In the genomic region with DNA sequence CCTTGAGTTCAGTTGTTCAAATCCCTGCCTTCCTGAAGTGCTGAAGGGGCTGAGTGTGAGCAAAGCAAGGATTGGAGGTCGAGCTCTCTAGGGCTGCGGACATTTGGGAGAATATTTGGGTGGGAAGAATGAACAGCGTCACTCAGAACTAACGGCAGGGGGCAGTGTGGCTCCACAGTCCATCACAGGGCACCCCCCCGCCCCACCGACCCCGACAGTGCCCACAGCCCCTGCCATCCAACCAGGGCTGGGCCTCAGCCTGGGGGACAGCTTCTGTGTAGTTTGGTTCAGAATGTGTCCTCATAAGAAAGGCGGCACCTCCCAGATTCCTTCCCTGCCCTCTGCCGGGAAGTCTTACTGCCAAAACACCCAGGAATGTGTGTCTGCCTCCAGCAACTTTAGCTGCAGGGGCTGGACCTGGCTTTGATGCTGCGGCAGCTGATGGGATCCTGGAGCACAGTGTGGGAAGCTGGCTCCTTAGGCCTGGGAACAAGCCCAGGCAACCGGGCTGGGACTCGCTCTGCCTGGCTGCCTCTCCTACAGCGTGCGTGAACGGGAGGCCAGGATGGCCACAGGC, we compare ENCODE assay signal across 8 cellular contexts.
A peak's percentile ranks its signal among the peaks of the same experiment; 100 is the strongest.
DNase-seq lines count a peak whose midpoint lies in the region; ATAC-seq and TF ChIP-seq lines count a peak whose summit lies in the region.

No MANE protein-coding gene starts in this region.

- H3K27ac ChIP-seq in GM23338 (ENCODE audit: low read depth): peak overlapping the region; percentile 55; the same call in 1 of the 2 replicates
- no peak overlapping the region for H3K27ac ChIP-seq in colonic mucosa

- no peaks in the 10 kb centered on the region for H3K9me2 ChIP-seq in GM23338 (ENCODE audit: insufficient read depth)

- H3K9me3 Mint-ChIP-seq in GM23338: no peaks in the 10 kb centered on the region

- H3K36me3 Mint-ChIP-seq in GM23338 (ENCODE audit: low read depth): no peaks in the 10 kb centered on the region

- TF ChIP-seq CTCF in BE2C (IDR thresholded peaks at IDR 0.05; ENCODE audit: low read depth, low read length) (peak; percentile 56), GM23338 (conservative IDR thresholded peaks at IDR 0.05; ENCODE audit: low read depth in 2 of 2) (peak; percentile 66 to 82), colonic mucosa (IDR thresholded peaks at IDR 0.05) (peak; percentile 66)

- no peaks in the 10 kb centered on the region for H3K4me1 ChIP-seq in BE2C
- peaks cover 12% of the 10 kb centered on the region for H3K4me1 ChIP-seq in GM23338 (ENCODE audit: insufficient read depth)
- peaks cover 12% of the 10 kb centered on the region for H3K4me1 ChIP-seq in colonic mucosa

- H3K4me3 ChIP-seq in BE2C (ENCODE audit: low read depth, low read length) (no peak overlapping the region), GM23338 (peak overlapping the region; percentile 31; the same call in 1 of the 2 replicates), colonic mucosa (no peak overlapping the region)

- H3F3A ChIP-seq in GM23338 (replicated peaks; ENCODE audit: low read depth): no peaks in the 10 kb centered on the region

- H3K9me3 ChIP-seq in BE2C (no peaks in the 10 kb centered on the region), colonic mucosa (no peaks in the 10 kb centered on the region)

- H3K9ac ChIP-seq in colonic mucosa (ENCODE audit: low read depth in 2 of 2, low read length in 2 of 2): peak overlapping the region in 1 of 2 donors; percentile 19

- intact Hi-C loops in colonic mucosa (cut with DNase I): loop anchor here (2.0 to 5.0 kb wide), 2 partner anchors 166 to 205 kb away; no protein-coding TSS in a partner anchor

- H4K20me1 ChIP-seq in GM23338 (replicated peaks; ENCODE audit: insufficient read depth): no peaks in the 10 kb centered on the region

- H3K4me3 Mint-ChIP-seq in GM23338: 0 out of 3 replicates have a peak overlapping the region, but pooled peaks have one; percentile 46

- H3K79me2 ChIP-seq in GM23338 (replicated peaks; ENCODE audit: insufficient read depth): no peaks in the 10 kb centered on the region

- no peaks in the 10 kb centered on the region for H3K27me3 ChIP-seq in BE2C
- no peaks in the 10 kb centered on the region for H3K27me3 ChIP-seq in GM23338 (ENCODE audit: insufficient read depth)
- no peaks in the 10 kb centered on the region for H3K27me3 ChIP-seq in colonic mucosa

- H2AFZ ChIP-seq in GM23338: peak overlapping the region; percentile 94

- H3K27me3 Mint-ChIP-seq in GM23338 (ENCODE audit: insufficient read depth, low read depth, poor library complexity): peaks cover 7% of the 10 kb centered on the region

- H3K4me1 Mint-ChIP-seq in GM23338: peaks cover 15% of the 10 kb centered on the region

- no peak overlapping the region for H3K27ac Mint-ChIP-seq in GM23338

- no peaks in the 10 kb centered on the region for H3K36me3 ChIP-seq in BE2C
- H3K36me3 ChIP-seq in GM23338 (ENCODE audit: insufficient read depth): no peaks in the 10 kb centered on the region
- no peaks in the 10 kb centered on the region for H3K36me3 ChIP-seq in colonic mucosa

- ATAC-seq in GM23338 (peak; percentile 81), left lobe of liver (peak; percentile 79), HG02798 (IDR thresholded peaks at IDR 0.05; ENCODE audit: poor library complexity, unreplicated experiment) (no peak)

- peak overlapping the region; percentile 71 for H3K4me2 ChIP-seq in GM23338

- DNase-seq in BE2C: peak; percentile 52
- peak; percentile 78 for DNase-seq in GM23338 (ENCODE audit: low spot score)
- peak; percentile 44 for DNase-seq in RPMI8226
- peak; percentile 65 for DNase-seq in colonic mucosa
- DNase-seq in left lobe of liver (ENCODE audit: low spot score): peak; percentile 53
- peak; percentile 8 for DNase-seq in stimulated activated CD8-positive, alpha-beta memory T cell treated with anti-CD3 and anti-CD28 coated beads, Interleukin-4, amount 100 ng/mL, for 24 hours (ENCODE audit: low read depth)
- no peak for DNase-seq in KG1 (lab: John Stamatoyannopoulos, UW)

TF ChIP-seq in GM23338, 12 proteins besides CTCF, POLR2A, EP300 and RAD21 (continues in another document):
- no peak for TF ChIP-seq EZH2phosphoT487 (IDR thresholded peaks at IDR 0.05; ENCODE audit: unreplicated experiment)
- no peak for TF ChIP-seq POLR2AphosphoS5 (IDR thresholded peaks at IDR 0.05; ENCODE audit: low read depth)
- TF ChIP-seq JUNB (IDR thresholded peaks at IDR 0.05; ENCODE audit: unreplicated experiment): no peak
- TF ChIP-seq REST (IDR thresholded peaks at IDR 0.05; ENCODE audit: unreplicated experiment): no peak
- TF ChIP-seq ETS1 (IDR thresholded peaks at IDR 0.05): no peak
- no peak for TF ChIP-seq ZNF331 (CRISPR knock-in tag; IDR thresholded peaks at IDR 0.05; ENCODE audit: low read depth)
- TF ChIP-seq STAT1 (IDR thresholded peaks at IDR 0.05; ENCODE audit: unreplicated experiment): no peak
- TF ChIP-seq EZH2 (IDR thresholded peaks at IDR 0.05; ENCODE audit: low read depth, unreplicated experiment): no peak
